In the genomic region with DNA sequence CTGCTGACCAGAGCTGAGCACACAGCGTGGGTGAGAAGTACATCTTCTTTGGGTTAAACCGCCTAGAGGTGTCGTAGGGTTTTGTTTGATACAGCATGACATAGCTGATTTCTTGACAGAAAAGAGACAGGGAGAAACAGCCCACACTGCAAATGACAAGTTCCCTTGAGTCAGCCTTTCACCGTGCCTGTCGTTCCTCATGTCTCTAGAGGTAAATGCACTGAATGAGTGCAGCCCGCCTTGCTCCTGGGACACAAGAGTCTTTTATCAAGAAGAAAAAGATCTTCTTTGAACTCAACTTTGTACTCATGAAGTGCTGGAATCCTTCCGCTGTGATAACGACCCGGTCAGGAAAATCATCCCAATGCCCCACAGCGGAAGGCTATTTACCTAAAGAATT, we compare ENCODE assay signal across 31 cellular contexts.
"Had no signal": no experiment of that assay in that cellular context is flagged by ENCODE, and none has a peak within 500 bp of the region (broad histone marks: within the 10 kb centered on the region; RNA-seq: fewer than 3 reads in every experiment).

No MANE protein-coding gene starts in this region.

- FAIRE-seq: colon, endothelial cell of umbilical vein, kidney had no signal

- H3K27ac ChIP-seq: esophagus muscularis mucosa, foreskin keratinocyte, gastroesophageal sphincter, heart right ventricle, parathyroid adenoma, right atrium auricular region, suprapubic skin, transverse colon, upper lobe of right lung, uterus had no signal

- H3K27me3 Mint-ChIP-seq: dendritic cell treated with granulocyte-macrophage colony-stimulating factor and Interleukin-4, amounts not matched to agents 40 ng/mL and 50 ng/mL, for 4 days; memory B cell; naive thymus-derived CD4-positive, alpha-beta T cell; stimulated activated naive CD8-positive, alpha-beta T cell treated with anti-CD3 and anti-CD28 coated beads, Interleukin-15, amount 100 ng/mL, for 72 hours had no signal

- H2AFZ ChIP-seq: parathyroid adenoma had no signal

- H3K4me3 ChIP-seq: esophagus muscularis mucosa, gastroesophageal sphincter, heart right ventricle, lung, right atrium auricular region, smooth muscle cell, suprapubic skin, transverse colon, upper lobe of right lung, uterus had no signal

- H3K4me1 ChIP-seq: esophagus muscularis mucosa, foreskin keratinocyte, gastroesophageal sphincter, heart right ventricle, parathyroid adenoma, right atrium auricular region, suprapubic skin, transverse colon, upper lobe of right lung, uterus had no signal

- H3K36me3 ChIP-seq: esophagus muscularis mucosa, gastroesophageal sphincter, heart right ventricle, right atrium auricular region, suprapubic skin, transverse colon, upper lobe of right lung, uterus had no signal

- ATAC-seq: foreskin keratinocyte; gastroesophageal sphincter; heart right ventricle; left lobe of liver; naive thymus-derived CD4-positive, alpha-beta T cell; sciatic nerve; stimulated activated naive CD8-positive, alpha-beta T cell treated with anti-CD3 and anti-CD28 coated beads, Interleukin-15, amount 100 ng/mL, for 72 hours had no signal

- H3K27ac Mint-ChIP-seq: dendritic cell treated with granulocyte-macrophage colony-stimulating factor and Interleukin-4, amounts not matched to agents 40 ng/mL and 50 ng/mL, for 4 days; memory B cell; naive thymus-derived CD4-positive, alpha-beta T cell; nephron; progenitor cell of endocrine pancreas; stimulated activated naive CD8-positive, alpha-beta T cell treated with anti-CD3 and anti-CD28 coated beads, Interleukin-15, amount 100 ng/mL, for 72 hours had no signal

- H3K79me2 ChIP-seq: parathyroid adenoma had no signal

- H3K4me2 ChIP-seq: smooth muscle cell had no signal

- H3K9ac ChIP-seq: parathyroid adenoma had no signal

- H3K36me3 Mint-ChIP-seq: naive thymus-derived CD4-positive, alpha-beta T cell had no signal

- H3K4me1 Mint-ChIP-seq: memory B cell; naive thymus-derived CD4-positive, alpha-beta T cell; nephron; stimulated activated naive CD8-positive, alpha-beta T cell treated with anti-CD3 and anti-CD28 coated beads, Interleukin-15, amount 100 ng/mL, for 72 hours had no signal

- H3K4me3 Mint-ChIP-seq: dendritic cell treated with granulocyte-macrophage colony-stimulating factor and Interleukin-4, amounts not matched to agents 40 ng/mL and 50 ng/mL, for 4 days; memory B cell; naive thymus-derived CD4-positive, alpha-beta T cell; nephron; stimulated activated naive CD8-positive, alpha-beta T cell treated with anti-CD3 and anti-CD28 coated beads, Interleukin-15, amount 100 ng/mL, for 72 hours had no signal

- H3K27me3 ChIP-seq: foreskin keratinocyte, right atrium auricular region, suprapubic skin, transverse colon, upper lobe of right lung, uterus had no signal

- DNase-seq: effector CD8-positive, alpha-beta T cell; foreskin keratinocyte; heart right ventricle; hypothalamus; kidney; midbrain; naive thymus-derived CD4-positive, alpha-beta T cell; stimulated activated CD4-positive, alpha-beta T cell treated with anti-CD3 and anti-CD28 coated beads, Interleukin-12 subunit alpha, Interleukin-12 subunit beta, amount 100 ng/mL, for 4 hours; stimulated activated CD4-positive, alpha-beta T cell treated with anti-CD3 and anti-CD28 coated beads, Interleukin-1b, Interleukin-23, amount 100 ng/mL, for 48 hours; stimulated activated CD4-positive, alpha-beta T cell treated with anti-CD3 and anti-CD28 coated beads, Interleukin-4, amount 100 ng/mL, for 1 hour; stimulated activated CD8-positive, alpha-beta memory T cell treated with anti-CD3 and anti-CD28 coated beads, Interleukin-4, amount 100 ng/mL, for 48 hours; stimulated activated naive CD4-positive, alpha-beta T cell; stimulated activated naive CD8-positive, alpha-beta T cell treated with anti-CD3 and anti-CD28 coated beads, Interleukin-15, amount 100 ng/mL, for 72 hours; transverse colon; upper lobe of right lung; uterus had no signal

- H3K9me3 ChIP-seq: right atrium auricular region, suprapubic skin, transverse colon, upper lobe of right lung, uterus had no signal
